Comparison of ENCODE assay signal across 10 cellular contexts in genomic region chr1:31102501-31102950, GRCh38. TPM values are rescaled to one million over a fixed set of nuclear protein-coding genes. Genes with fewer than 3 reads are reported as not detected.
A peak's percentile ranks its signal among the peaks of the same experiment; 100 is the strongest.
DNase-seq lines count a peak whose midpoint lies in the region; ATAC-seq, FAIRE-seq and TF ChIP-seq lines count a peak whose summit lies in the region.
"Had no signal": no experiment of that assay in that cellular context is flagged by ENCODE, and none has a peak within 500 bp of the region (broad histone marks: within the 10 kb centered on the region; RNA-seq: fewer than 3 reads in every experiment).

No MANE protein-coding gene starts in this region.

- no peak overlapping the region for H3K9ac ChIP-seq in kidney (ENCODE audit: low read length in 2 of 2)

- H3K9me3 ChIP-seq in psoas muscle: no peaks in the 10 kb centered on the region
- no peaks in the 10 kb centered on the region for H3K9me3 ChIP-seq in kidney (ENCODE audit: control insufficient read depth in 1 of 2, low read length in 2 of 2)

- H3K4me3 ChIP-seq in psoas muscle (no peak overlapping the region), kidney (ENCODE audit: low read length in 2 of 2) (no peak overlapping the region)

- H3K27ac ChIP-seq in psoas muscle: no peak overlapping the region
- peak overlapping the region in 1 of 2 donors; percentile 54 for H3K27ac ChIP-seq in kidney (ENCODE audit: low read depth in 2 of 2, low read length in 2 of 2)

- 32 to 51% (median 45%) methylated on average over 5 of the region's 5 CpGs for WGBS in psoas muscle, 3 donors

- intact Hi-C loops in psoas muscle (cut with DNase I) (no loop called here), kidney (cut with DNase I) (no loop called here)

- DNase-seq in EL (peak; percentile 90), RPMI7951 (ENCODE audit: low read depth) (peak; percentile 93), fibroblast of peridontal ligament (ENCODE audit: extremely low read depth) (peak; percentile 67), psoas muscle (no peak), kidney (no peak), NCI-H1930 (lab: John Stamatoyannopoulos, UW) (no peak), retina (no peak), cerebellar cortex (ENCODE audit: low spot score) (no peak)
- DNase-seq: hypothalamus had no signal

- H3K36me3 ChIP-seq in psoas muscle (ENCODE audit: insufficient read depth in 1 of 2, low read depth in 1 of 2) (no peaks in the 10 kb centered on the region), kidney (ENCODE audit: control insufficient read depth in 1 of 2, insufficient read depth in 2 of 2, low read length in 2 of 2) (no peaks in the 10 kb centered on the region)

- TF ChIP-seq CTCF in psoas muscle (IDR thresholded peaks at IDR 0.05) (no peak), kidney (IDR thresholded peaks at IDR 0.05; ENCODE audit: borderline replicate concordance, extremely low read depth, insufficient read depth) (no peak)

- peak in 3 of 4 donors; percentile 71 to 92 (median 89) for ATAC-seq in psoas muscle

- no peaks in the 10 kb centered on the region for H3K27me3 ChIP-seq in psoas muscle (ENCODE audit: insufficient read depth in 3 of 3, low read length in 2 of 3)

- no peak for FAIRE-seq in kidney (lab: Jason Lieb, UNC)
- FAIRE-seq: G401.6 had no signal

- peaks cover 7% of the 10 kb centered on the region for H3K4me1 ChIP-seq in psoas muscle
- H3K4me1 ChIP-seq in kidney (ENCODE audit: control insufficient read depth in 1 of 2, insufficient read depth in 1 of 2, low read depth in 1 of 2, low read length in 2 of 2): peaks cover 7 to 16% of the 10 kb centered on the region in 2 donors

RNA-seq across cellular contexts. Expression of gene PUM1, which starts 37.0 kb away (rescaled TPM):
- 37.9 and 47.8 TPM in 2 replicates for total RNA-seq in RPMI7951 (2014; rRNA removed; shearing (Covaris generic))
- total RNA-seq in psoas muscle (10 to 100 TPM; 80.0 to 93.4 (median 81.7) TPM), kidney (150 TPM)
- polyA plus RNA-seq in psoas muscle (10 to 100 TPM; 16.8 to 38.8 (median 21.2) TPM), kidney (ENCODE audit: insufficient read depth, low read depth, low replicate concordance) (19.1 TPM)

Comparison
In these comparisons a context has a peak if more than half of its experiments do, and no peak if none do; other contexts are left out.
1. DNase-seq: peak in EL (single experiment), RPMI7951 (single experiment) and fibroblast of peridontal ligament (single experiment); none in psoas muscle (0 of 2), kidney (single experiment), NCI-H1930 (0 of 2), retina (single experiment) and cerebellar cortex (single experiment).